ENCODE assay signal across 8 cellular contexts in the genomic region with DNA sequence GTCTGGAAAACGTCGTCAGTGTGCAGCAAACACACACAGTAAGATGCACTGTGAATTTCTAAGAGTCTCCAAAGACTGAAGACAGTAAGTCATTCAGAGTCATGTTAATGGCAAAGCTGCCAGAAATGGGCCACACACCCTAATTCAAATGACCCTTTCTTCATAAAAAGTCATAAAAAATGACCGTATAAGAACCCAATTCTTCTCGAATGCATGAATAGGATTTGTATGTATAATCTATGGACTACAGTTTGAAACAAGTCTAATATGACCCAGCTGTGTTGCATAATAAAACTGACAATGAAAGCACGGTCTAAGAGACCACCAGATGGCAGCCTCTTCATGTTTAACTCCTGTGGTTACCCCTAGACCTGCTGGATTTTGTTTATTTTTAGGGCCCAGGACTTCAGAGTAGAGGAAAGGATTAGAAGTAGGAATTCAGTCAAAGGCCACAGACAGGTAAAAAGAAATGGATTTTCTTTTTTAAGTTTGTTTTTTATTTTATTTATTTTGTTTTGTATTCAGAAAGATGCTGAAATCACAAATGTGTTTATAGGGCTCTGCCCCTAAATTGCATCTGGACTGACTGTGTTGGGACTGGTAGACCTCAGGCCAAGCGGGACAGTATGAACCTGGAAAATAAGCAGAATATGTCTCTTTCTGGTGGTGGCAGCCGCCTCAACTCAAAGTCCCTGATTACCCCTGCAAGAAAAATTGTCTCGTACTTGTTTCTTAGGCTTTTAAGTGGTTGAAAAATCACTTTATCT. TPM values are rescaled to one million over a fixed set of nuclear protein-coding genes. Genes with fewer than 3 reads are reported as not detected.
DNase-seq lines count a peak whose midpoint lies in the region.

No MANE protein-coding gene starts in this region.

- H3K27me3 ChIP-seq in H7 (ENCODE audit: control insufficient read depth, insufficient read depth, low read length): no peaks in the 10 kb centered on the region

- no peaks in the 10 kb centered on the region for H3K27me3 Mint-ChIP-seq in activated T-helper 2 cell treated with anti-CD3 and anti-CD28 coated beads, Interferon-gamma antibody, Interleukin-2, Interleukin-4, amounts not matched to agents 10 μg/mL and 5 μg/mL and 100 μg/mL, durations not matched to agents 14 hours and 24 hours and 36 hours (ENCODE audit: low read depth)

- DNase-seq in ELF-1 (ENCODE audit: low read depth, low spot score): peak; percentile 53
- peak; percentile 10 for DNase-seq in H7
- peak; percentile 8 for DNase-seq in NCI-H1417 treated with DMSO at 0.1 percent for 48 hours (lab: John Stamatoyannopoulos, UW)
- DNase-seq in SW480 (ENCODE audit: low spot score): peak; percentile 60
- peak in 37 of 42 donors; percentile 16 to 82 (median 53) for DNase-seq in head of caudate nucleus
- peak; percentile 74 for DNase-seq in retina
- no peak for DNase-seq in activated T-helper 2 cell treated with anti-CD3 and anti-CD28 coated beads, Interferon-gamma antibody, Interleukin-2, Interleukin-4, amounts not matched to agents 10 μg/mL and 5 μg/mL and 100 μg/mL, durations not matched to agents 14 hours and 24 hours and 36 hours (ENCODE audit: low spot score)
- no peak for DNase-seq in activated CD4-positive, CD25-positive, alpha-beta regulatory T cell treated with anti-CD3 and anti-CD28 coated beads, Interleukin-2, amount 50 U/mL, for 72 hours

- no peaks in the 10 kb centered on the region for H3K36me3 Mint-ChIP-seq in activated T-helper 2 cell treated with anti-CD3 and anti-CD28 coated beads, Interferon-gamma antibody, Interleukin-2, Interleukin-4, amounts not matched to agents 10 μg/mL and 5 μg/mL and 100 μg/mL, durations not matched to agents 14 hours and 24 hours and 36 hours (ENCODE audit: low read depth)

- no peaks in the 10 kb centered on the region for H3K36me3 ChIP-seq in H7 (replicated peaks; ENCODE audit: control insufficient read depth, insufficient read depth, low read length)

- H3K4me3 Mint-ChIP-seq in activated T-helper 2 cell treated with anti-CD3 and anti-CD28 coated beads, Interferon-gamma antibody, Interleukin-2, Interleukin-4, amounts not matched to agents 10 μg/mL and 5 μg/mL and 100 μg/mL, durations not matched to agents 14 hours and 24 hours and 36 hours (ENCODE audit: low read depth): no peak overlapping the region

- H3K27ac Mint-ChIP-seq in activated T-helper 2 cell treated with anti-CD3 and anti-CD28 coated beads, Interferon-gamma antibody, Interleukin-2, Interleukin-4, amounts not matched to agents 10 μg/mL and 5 μg/mL and 100 μg/mL, durations not matched to agents 14 hours and 24 hours and 36 hours: no peak overlapping the region

- intact Hi-C loops in head of caudate nucleus (cut with DNase I): loop anchor here (2.0 kb wide), 1 partner anchor 405 kb away; no protein-coding TSS in a partner anchor
- intact Hi-C loops in activated T-helper 2 cell treated with anti-CD3 and anti-CD28 coated beads, Interferon-gamma antibody, Interleukin-2, Interleukin-4, amounts not matched to agents 10 μg/mL and 5 μg/mL and 100 μg/mL, durations not matched to agents 14 hours and 24 hours and 36 hours (cut with micrococcal nuclease): loop anchor here (2.0 to 5.0 kb wide), 2 partner anchors 405 to 733 kb away; no protein-coding TSS in a partner anchor

- no peaks in the 10 kb centered on the region for H3K9me3 Mint-ChIP-seq in activated T-helper 2 cell treated with anti-CD3 and anti-CD28 coated beads, Interferon-gamma antibody, Interleukin-2, Interleukin-4, amounts not matched to agents 10 μg/mL and 5 μg/mL and 100 μg/mL, durations not matched to agents 14 hours and 24 hours and 36 hours

- no peak overlapping the region for H3K4me3 ChIP-seq in H7 (ENCODE audit: insufficient read depth, low read depth, low read length)

- H3K4me1 Mint-ChIP-seq in activated T-helper 2 cell treated with anti-CD3 and anti-CD28 coated beads, Interferon-gamma antibody, Interleukin-2, Interleukin-4, amounts not matched to agents 10 μg/mL and 5 μg/mL and 100 μg/mL, durations not matched to agents 14 hours and 24 hours and 36 hours (ENCODE audit: low read depth): no peaks in the 10 kb centered on the region

RNA-seq across cellular contexts. Expression of gene SLC5A12, which starts 32.1 kb away (rescaled TPM):
- total RNA-seq in H7 (2014; rRNA removed; shearing (Covaris generic)): 2.3 and 3.1 TPM in 2 replicates
- total RNA-seq in activated T-helper 2 cell treated with anti-CD3 and anti-CD28 coated beads, Interferon-gamma antibody, Interleukin-2, Interleukin-4, amounts not matched to agents 10 μg/mL and 5 μg/mL and 100 μg/mL, durations not matched to agents 14 hours and 24 hours and 36 hours: not detected in 2 replicates

Comparison
In these comparisons a context has a peak if more than half of its experiments do, and no peak if none do; other contexts are left out.
1. DNase-seq: peak in ELF-1 (single experiment), H7 (single experiment), NCI-H1417 treated with DMSO at 0.1 percent for 48 hours (single experiment), SW480 (single experiment), head of caudate nucleus (37 of 42) and retina (single experiment); none in activated T-helper 2 cell treated with anti-CD3 and anti-CD28 coated beads, Interferon-gamma antibody, Interleukin-2, Interleukin-4, amounts not matched to agents 10 μg/mL and 5 μg/mL and 100 μg/mL, durations not matched to agents 14 hours and 24 hours and 36 hours (single experiment) and activated CD4-positive, CD25-positive, alpha-beta regulatory T cell treated with anti-CD3 and anti-CD28 coated beads, Interleukin-2, amount 50 U/mL, for 72 hours (single experiment).